22 cellular contexts compared by ENCODE assay signal in the genomic region with DNA sequence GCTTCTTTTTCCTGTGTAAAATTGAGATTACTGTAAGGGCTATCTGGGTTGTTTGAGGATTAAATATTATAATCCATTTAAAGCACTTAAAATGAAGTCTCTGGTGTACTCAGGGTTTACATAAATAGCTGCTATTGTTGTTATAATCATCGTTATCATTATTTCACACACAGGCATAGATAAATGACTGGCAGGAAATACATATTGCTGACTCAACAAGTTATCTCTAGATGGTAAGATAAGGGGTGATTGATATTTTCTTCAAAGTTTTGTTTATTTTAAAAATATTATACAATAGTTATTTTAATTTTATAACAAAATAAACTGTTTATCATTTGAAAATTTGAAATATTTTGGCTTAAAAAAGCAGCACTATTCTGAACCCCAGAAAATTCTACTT.
"Had no signal": no experiment of that assay in that cellular context is flagged by ENCODE, and none has a peak within 500 bp of the region (broad histone marks: within the 10 kb centered on the region; RNA-seq: fewer than 3 reads in every experiment).

No MANE protein-coding gene starts in this region.

- H3K27ac ChIP-seq: HL-60, KMS-11, RWPE1 had no signal

- DNase-seq: Kasumi-1, MM.1S, NCI-H1092 treated with DMSO at 0.1 percent for 48 hours, NCI-H1436, NCI-H187, NCI-H2029, NCI-H2081 treated with DMSO at 0.1 percent for 48 hours, NCI-H2171, NCI-H226, NCI-H446, NCI-H510A, NCI-H524 treated with DMSO at 0.1 percent for 48 hours, NCI-H69, NCI-H774, PC-3, SHP77, SK-N-SH, SW 1271 had no signal

- H3K9ac ChIP-seq: KMS-11, SK-N-SH had no signal

- H3K4me2 ChIP-seq: KMS-11, SK-N-SH had no signal

- FAIRE-seq: HTR-8/SVneo had no signal
